13 cellular contexts compared by ENCODE assay signal in the genomic region with DNA sequence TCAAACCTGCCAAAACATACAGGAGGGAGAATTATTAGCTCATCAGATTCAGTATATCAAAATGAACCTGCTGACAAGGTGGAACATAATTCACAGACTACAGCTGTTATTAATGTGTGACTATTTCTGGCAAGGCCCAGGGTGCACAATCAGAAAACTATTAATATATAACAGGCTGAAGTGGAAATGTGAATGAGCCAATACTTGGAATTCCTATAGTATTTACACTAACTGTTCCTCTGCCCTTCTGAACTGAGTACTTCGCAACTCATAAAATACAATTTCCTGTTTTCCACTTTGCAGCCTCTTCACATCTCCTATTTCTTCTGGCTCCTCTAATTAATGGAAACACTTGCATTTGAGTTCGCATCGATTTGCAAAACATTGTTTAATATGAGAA.
DNase-seq lines count a peak whose midpoint lies in the region; ATAC-seq and TF ChIP-seq lines count a peak whose summit lies in the region.
"Had no signal": no experiment of that assay in that cellular context is flagged by ENCODE, and none has a peak within 500 bp of the region (broad histone marks: within the 10 kb centered on the region; RNA-seq: fewer than 3 reads in every experiment).

No MANE protein-coding gene starts in this region.

- no peaks in the 10 kb centered on the region for H3K27me3 Mint-ChIP-seq in HFFc6 (ENCODE audit: insufficient read depth)
- H3K27me3 Mint-ChIP-seq: CD8-positive, alpha-beta memory T cell had no signal

- H3K36me3 Mint-ChIP-seq in HFFc6 (ENCODE audit: low read depth): peaks cover 14% of the 10 kb centered on the region
- H3K36me3 Mint-ChIP-seq: CD14-positive monocyte; CD8-positive, alpha-beta memory T cell had no signal

- H3K4me1 Mint-ChIP-seq in HFFc6 (ENCODE audit: low read depth): no peaks in the 10 kb centered on the region
- H3K4me1 Mint-ChIP-seq: CD14-positive monocyte; CD8-positive, alpha-beta memory T cell had no signal

- H3K27ac ChIP-seq in heart left ventricle (no peak overlapping the region), left ventricle myocardium inferior (replicated peaks) (no peak overlapping the region), left lung (no peak overlapping the region)
- H3K27ac ChIP-seq: 22Rv1, HL-60 had no signal

- peaks cover 0 to 2% (median 0%) of the 10 kb centered on the region in 12 donors for H3K4me1 ChIP-seq in heart left ventricle
- no peaks in the 10 kb centered on the region for H3K4me1 ChIP-seq in left ventricle myocardium inferior
- H3K4me1 ChIP-seq in left lung: no peaks in the 10 kb centered on the region
- H3K4me1 ChIP-seq: HAP-1 had no signal

- H3K27ac Mint-ChIP-seq in HFFc6: no peak overlapping the region
- H3K27ac Mint-ChIP-seq: CD14-positive monocyte; CD8-positive, alpha-beta memory T cell had no signal

- H3K4me3 Mint-ChIP-seq in HFFc6: no peak overlapping the region
- H3K4me3 Mint-ChIP-seq: CD14-positive monocyte; CD8-positive, alpha-beta memory T cell had no signal

- WGBS in heart left ventricle, 4 donors: 75 to 84% (median 79%) methylated on average over 3 of the region's 3 CpGs

- peaks cover 76% of the 10 kb centered on the region for H3K9me3 Mint-ChIP-seq in HFFc6

- H3K27me3 ChIP-seq in heart left ventricle (no peaks in the 10 kb centered on the region), left ventricle myocardium inferior (ENCODE audit: low read depth) (no peaks in the 10 kb centered on the region), left lung (no peaks in the 10 kb centered on the region)

- no peak for TF ChIP-seq POLR2A in heart left ventricle (IDR thresholded peaks at IDR 0.05)

- H3K4me3 ChIP-seq in heart left ventricle: no peak overlapping the region
- H3K4me3 ChIP-seq in left ventricle myocardium inferior: no peak overlapping the region
- H3K4me3 ChIP-seq in left lung: no peak overlapping the region
- H3K4me3 ChIP-seq: HAP-1 had no signal

- intact Hi-C loops in heart left ventricle (cut with DNase I): no loop called here
- intact Hi-C loops in left ventricle myocardium inferior (cut with micrococcal nuclease): no loop called here
- intact Hi-C loops in left lung (cut with DNase I): no loop called here

- ATAC-seq in heart left ventricle: peak in 3 of 4 donors; percentile 25 to 47 (median 41)
- ATAC-seq in left lung: peak; percentile 95
- ATAC-seq in HG02610 (IDR thresholded peaks at IDR 0.05; ENCODE audit: unreplicated experiment): no peak

- no peak for DNase-seq in heart left ventricle
- no peak for DNase-seq in left ventricle myocardium inferior
- no peak for DNase-seq in left lung
- DNase-seq in mucosa of gallbladder (ENCODE audit: low spot score): peak; percentile 36
- no peak for DNase-seq in activated T-cell treated with anti-CD3 and anti-CD28 coated beads for 4 hours
- DNase-seq in HFFc6: no peak
- DNase-seq: CD8-positive, alpha-beta memory T cell; IMR-90 had no signal

- H3K36me3 ChIP-seq in heart left ventricle (no peaks in the 10 kb centered on the region), left ventricle myocardium inferior (no peaks in the 10 kb centered on the region), left lung (no peaks in the 10 kb centered on the region)
- H3K36me3 ChIP-seq: HAP-1 had no signal

- H3K9me3 ChIP-seq in heart left ventricle (peaks cover 0 to 6% (median 0%) of the 10 kb centered on the region in 12 donors), left ventricle myocardium inferior (replicated peaks) (no peaks in the 10 kb centered on the region), left lung (no peaks in the 10 kb centered on the region)
- H3K9me3 ChIP-seq: HAP-1 had no signal

- TF ChIP-seq CTCF in heart left ventricle (IDR thresholded peaks at IDR 0.05): no peak
- no peak for TF ChIP-seq CTCF in left ventricle myocardium inferior (IDR thresholded peaks at IDR 0.05; ENCODE audit: borderline replicate concordance)
- TF ChIP-seq CTCF in left lung (IDR thresholded peaks at IDR 0.05): no peak
- no peak for TF ChIP-seq CTCF in HFFc6 (IDR thresholded peaks at IDR 0.05)
